ENCODE assay signal across 1 cellular context in the genomic region with DNA sequence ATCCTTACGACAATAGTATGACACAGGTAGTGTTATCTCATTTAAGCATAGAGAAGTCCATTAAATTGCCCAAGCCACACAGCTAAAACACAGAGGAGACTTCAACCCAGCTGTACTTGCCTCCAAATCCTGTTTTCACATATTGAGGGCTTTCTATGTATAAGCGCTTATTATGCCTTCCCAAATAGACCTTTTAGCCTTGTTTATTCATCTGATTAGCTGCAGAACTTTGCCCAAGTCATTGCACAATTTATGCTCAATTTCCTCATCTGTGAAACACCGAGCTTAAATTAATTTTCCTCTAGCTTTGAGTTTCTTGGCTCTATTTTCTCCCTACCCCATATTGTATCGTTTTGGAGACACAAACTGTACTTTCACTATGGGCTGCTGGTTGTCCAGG.
TF ChIP-seq lines count a peak whose summit lies in the region.

No MANE protein-coding gene starts in this region.

TF ChIP-seq in HepG2, 621 proteins besides CTCF, POLR2A, EP300 and RAD21 (continued from another document):
- TF ChIP-seq, protein P1, sequence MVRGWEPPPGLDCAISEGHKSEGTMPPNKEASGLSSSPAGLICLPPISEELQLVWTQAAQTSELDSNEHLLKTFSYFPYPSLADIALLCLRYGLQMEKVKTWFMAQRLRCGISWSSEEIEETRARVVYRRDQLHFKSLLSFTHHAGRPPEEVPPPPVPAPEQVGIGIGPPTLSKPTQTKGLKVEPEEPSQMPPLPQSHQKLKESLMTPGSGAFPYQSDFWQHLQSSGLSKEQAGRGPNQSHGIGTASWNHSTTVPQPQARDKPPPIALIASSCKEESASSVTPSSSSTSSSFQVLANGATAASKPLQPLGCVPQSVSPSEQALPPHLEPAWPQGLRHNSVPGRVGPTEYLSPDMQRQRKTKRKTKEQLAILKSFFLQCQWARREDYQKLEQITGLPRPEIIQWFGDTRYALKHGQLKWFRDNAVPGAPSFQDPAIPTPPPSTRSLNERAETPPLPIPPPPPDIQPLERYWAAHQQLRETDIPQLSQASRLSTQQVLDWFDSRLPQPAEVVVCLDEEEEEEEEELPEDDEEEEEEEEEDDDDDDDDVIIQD (CRISPR knock-in tag; IDR thresholded peaks at IDR 0.05; ENCODE audit: low read depth), result no peak
- TF ChIP-seq ARNTL (CRISPR knock-in tag; IDR thresholded peaks at IDR 0.05), result no peak
- peak; percentile 64 for TF ChIP-seq HNF4A (CRISPR knock-in tag; IDR thresholded peaks at IDR 0.05)
- TF ChIP-seq, protein P2, sequence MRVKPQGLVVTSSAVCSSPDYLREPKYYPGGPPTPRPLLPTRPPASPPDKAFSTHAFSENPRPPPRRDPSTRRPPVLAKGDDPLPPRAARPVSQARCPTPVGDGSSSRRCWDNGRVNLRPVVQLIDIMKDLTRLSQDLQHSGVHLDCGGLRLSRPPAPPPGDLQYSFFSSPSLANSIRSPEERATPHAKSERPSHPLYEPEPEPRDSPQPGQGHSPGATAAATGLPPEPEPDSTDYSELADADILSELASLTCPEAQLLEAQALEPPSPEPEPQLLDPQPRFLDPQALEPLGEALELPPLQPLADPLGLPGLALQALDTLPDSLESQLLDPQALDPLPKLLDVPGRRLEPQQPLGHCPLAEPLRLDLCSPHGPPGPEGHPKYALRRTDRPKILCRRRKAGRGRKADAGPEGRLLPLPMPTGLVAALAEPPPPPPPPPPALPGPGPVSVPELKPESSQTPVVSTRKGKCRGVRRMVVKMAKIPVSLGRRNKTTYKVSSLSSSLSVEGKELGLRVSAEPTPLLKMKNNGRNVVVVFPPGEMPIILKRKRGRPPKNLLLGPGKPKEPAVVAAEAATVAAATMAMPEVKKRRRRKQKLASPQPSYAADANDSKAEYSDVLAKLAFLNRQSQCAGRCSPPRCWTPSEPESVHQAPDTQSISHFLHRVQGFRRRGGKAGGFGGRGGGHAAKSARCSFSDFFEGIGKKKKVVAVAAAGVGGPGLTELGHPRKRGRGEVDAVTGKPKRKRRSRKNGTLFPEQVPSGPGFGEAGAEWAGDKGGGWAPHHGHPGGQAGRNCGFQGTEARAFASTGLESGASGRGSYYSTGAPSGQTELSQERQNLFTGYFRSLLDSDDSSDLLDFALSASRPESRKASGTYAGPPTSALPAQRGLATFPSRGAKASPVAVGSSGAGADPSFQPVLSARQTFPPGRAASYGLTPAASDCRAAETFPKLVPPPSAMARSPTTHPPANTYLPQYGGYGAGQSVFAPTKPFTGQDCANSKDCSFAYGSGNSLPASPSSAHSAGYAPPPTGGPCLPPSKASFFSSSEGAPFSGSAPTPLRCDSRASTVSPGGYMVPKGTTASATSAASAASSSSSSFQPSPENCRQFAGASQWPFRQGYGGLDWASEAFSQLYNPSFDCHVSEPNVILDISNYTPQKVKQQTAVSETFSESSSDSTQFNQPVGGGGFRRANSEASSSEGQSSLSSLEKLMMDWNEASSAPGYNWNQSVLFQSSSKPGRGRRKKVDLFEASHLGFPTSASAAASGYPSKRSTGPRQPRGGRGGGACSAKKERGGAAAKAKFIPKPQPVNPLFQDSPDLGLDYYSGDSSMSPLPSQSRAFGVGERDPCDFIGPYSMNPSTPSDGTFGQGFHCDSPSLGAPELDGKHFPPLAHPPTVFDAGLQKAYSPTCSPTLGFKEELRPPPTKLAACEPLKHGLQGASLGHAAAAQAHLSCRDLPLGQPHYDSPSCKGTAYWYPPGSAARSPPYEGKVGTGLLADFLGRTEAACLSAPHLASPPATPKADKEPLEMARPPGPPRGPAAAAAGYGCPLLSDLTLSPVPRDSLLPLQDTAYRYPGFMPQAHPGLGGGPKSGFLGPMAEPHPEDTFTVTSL (CRISPR knock-in tag; IDR thresholded peaks at IDR 0.05; ENCODE audit: borderline replicate concordance), result no peak
- no peak for TF ChIP-seq RORA (CRISPR knock-in tag; IDR thresholded peaks at IDR 0.05)
- TF ChIP-seq, protein P3, sequence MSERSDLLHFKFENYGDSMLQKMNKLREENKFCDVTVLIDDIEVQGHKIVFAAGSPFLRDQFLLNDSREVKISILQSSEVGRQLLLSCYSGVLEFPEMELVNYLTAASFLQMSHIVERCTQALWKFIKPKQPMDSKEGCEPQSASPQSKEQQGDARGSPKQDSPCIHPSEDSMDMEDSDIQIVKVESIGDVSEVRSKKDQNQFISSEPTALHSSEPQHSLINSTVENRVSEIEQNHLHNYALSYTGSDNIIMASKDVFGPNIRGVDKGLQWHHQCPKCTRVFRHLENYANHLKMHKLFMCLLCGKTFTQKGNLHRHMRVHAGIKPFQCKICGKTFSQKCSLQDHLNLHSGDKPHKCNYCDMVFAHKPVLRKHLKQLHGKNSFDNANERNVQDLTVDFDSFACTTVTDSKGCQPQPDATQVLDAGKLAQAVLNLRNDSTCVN (CRISPR knock-in tag; IDR thresholded peaks at IDR 0.05; ENCODE audit: borderline replicate concordance), result no peak
- no peak for TF ChIP-seq PLRG1 (conservative IDR thresholded peaks at IDR 0.05)
- no peak for TF ChIP-seq RFX3 (CRISPR knock-in tag; IDR thresholded peaks at IDR 0.05)
- TF ChIP-seq, protein P4, sequence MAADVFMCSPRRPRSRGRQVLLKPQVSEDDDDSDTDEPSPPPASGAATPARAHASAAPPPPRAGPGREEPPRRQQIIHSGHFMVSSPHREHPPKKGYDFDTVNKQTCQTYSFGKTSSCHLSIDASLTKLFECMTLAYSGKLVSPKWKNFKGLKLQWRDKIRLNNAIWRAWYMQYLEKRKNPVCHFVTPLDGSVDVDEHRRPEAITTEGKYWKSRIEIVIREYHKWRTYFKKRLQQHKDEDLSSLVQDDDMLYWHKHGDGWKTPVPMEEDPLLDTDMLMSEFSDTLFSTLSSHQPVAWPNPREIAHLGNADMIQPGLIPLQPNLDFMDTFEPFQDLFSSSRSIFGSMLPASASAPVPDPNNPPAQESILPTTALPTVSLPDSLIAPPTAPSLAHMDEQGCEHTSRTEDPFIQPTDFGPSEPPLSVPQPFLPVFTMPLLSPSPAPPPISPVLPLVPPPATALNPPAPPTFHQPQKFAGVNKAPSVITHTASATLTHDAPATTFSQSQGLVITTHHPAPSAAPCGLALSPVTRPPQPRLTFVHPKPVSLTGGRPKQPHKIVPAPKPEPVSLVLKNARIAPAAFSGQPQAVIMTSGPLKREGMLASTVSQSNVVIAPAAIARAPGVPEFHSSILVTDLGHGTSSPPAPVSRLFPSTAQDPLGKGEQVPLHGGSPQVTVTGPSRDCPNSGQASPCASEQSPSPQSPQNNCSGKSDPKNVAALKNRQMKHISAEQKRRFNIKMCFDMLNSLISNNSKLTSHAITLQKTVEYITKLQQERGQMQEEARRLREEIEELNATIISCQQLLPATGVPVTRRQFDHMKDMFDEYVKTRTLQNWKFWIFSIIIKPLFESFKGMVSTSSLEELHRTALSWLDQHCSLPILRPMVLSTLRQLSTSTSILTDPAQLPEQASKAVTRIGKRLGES (CRISPR knock-in tag; IDR thresholded peaks at IDR 0.05; ENCODE audit: borderline replicate concordance), result no peak
- no peak for TF ChIP-seq ZNF484 (CRISPR knock-in tag; IDR thresholded peaks at IDR 0.05; ENCODE audit: borderline replicate concordance, low read depth)
- TF ChIP-seq FOXA1 (IDR thresholded peaks at IDR 0.05), result no peak
- TF ChIP-seq FOXA1 (CRISPR knock-in tag; IDR thresholded peaks at IDR 0.05), result no peak
- TF ChIP-seq ZNF589 (CRISPR knock-in tag; conservative IDR thresholded peaks at IDR 0.05), result no peak
